Comparison of ENCODE assay signal across 8 cellular contexts in the genomic region with DNA sequence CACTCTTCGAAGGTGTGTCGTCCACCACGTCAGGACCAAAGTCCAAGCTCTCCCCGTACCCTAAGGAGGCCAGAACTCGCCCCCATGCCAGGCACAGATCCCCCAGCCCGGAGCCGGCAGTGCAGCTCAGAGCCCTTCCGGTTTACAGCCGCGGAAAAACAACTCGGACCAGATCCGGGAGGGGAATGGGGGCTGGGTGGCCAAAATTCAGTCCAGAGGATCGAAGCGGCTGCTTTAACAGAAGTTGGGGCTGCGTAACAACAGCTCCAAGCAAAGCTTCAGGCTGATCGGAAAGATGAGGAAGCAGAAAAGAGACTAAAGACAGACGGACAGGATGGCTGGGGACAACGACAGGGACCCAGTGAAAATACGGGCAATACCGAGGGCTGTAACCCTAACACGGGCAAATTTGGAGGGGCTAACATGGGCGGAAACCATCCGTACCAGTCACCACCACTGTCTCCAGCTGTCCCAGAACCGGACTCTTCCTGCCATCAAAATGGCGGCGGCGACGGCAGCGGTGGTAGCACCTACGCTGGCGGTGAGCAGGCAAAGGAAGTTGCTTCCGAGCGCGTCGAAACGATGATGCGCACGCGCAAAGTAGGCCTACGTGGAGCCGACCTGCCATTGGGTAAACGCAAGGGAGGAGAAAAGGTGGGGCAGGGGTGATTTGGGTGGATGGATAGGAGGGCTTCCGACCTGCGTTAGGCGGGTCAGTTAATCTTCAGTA. TPM values are rescaled to one million over a fixed set of nuclear protein-coding genes. Genes with fewer than 3 reads are reported as not detected.
DNase-seq lines count a peak whose midpoint lies in the region; ATAC-seq and TF ChIP-seq lines count a peak whose summit lies in the region.

A gene (minus strand): TSS at position 556 of the 730 bp plus-strand sequence. CDS start 678 bp downstream, outside the sequence.

- intact Hi-C loops in cardiac septum (cut with DNase I): loop anchor here (2.0 to 10.0 kb wide), 2 partner anchors 899 to 943 kb away; a partner anchor contains a TSS

- no peaks in the 10 kb centered on the region for H3K9me3 ChIP-seq in adipocyte (ENCODE audit: control insufficient read depth, low read length)

- H3K4me1 ChIP-seq in adipocyte (ENCODE audit: control insufficient read depth, insufficient read depth, low read length): peaks cover 21% of the 10 kb centered on the region

- peak within 1 kb of the TSS; percentile 97 for H3K4me3 Mint-ChIP-seq in type B pancreatic cell

- H3K27me3 Mint-ChIP-seq in type B pancreatic cell: no peaks in the 10 kb centered on the region

- peak; percentile 96 for DNase-seq in NCI-H1436 (lab: John Stamatoyannopoulos, UW)
- peak; percentile 88 for DNase-seq in T follicular helper cell (ENCODE audit: low read depth)
- DNase-seq in adipocyte (ENCODE audit: low read depth): peak; percentile 98
- peak; percentile 97 for DNase-seq in cardiac septum (ENCODE audit: low spot score)
- peak; percentile 93 for DNase-seq in pons (ENCODE audit: low spot score)
- DNase-seq in type B pancreatic cell (ENCODE audit: extremely low spot score, unreplicated experiment): peak; percentile 93

- H3K36me3 Mint-ChIP-seq in type B pancreatic cell: peaks cover 22% of the 10 kb centered on the region

- no peaks in the 10 kb centered on the region for H3K27me3 ChIP-seq in adipocyte (replicated peaks; ENCODE audit: control insufficient read depth, insufficient read depth, low read length)

- ATAC-seq in HG02798 (IDR thresholded peaks at IDR 0.05; ENCODE audit: poor library complexity, unreplicated experiment): peak; percentile 99

- H3K4me1 Mint-ChIP-seq in type B pancreatic cell (ENCODE audit: unreplicated experiment): peaks cover 21% of the 10 kb centered on the region

- H3K4me3 ChIP-seq in GM12875 (ENCODE audit: low read depth, low read length) (peak within 1 kb of the TSS; percentile 86), adipocyte (ENCODE audit: low read length) (peak within 1 kb of the TSS; percentile 94)

- H3K27ac Mint-ChIP-seq in type B pancreatic cell: peak within 1 kb of the TSS; percentile 98

- peaks cover 23% of the 10 kb centered on the region for H3K36me3 ChIP-seq in adipocyte (ENCODE audit: control insufficient read depth, insufficient read depth, low read length, severe bottlenecking)

- H3K9ac ChIP-seq in adipocyte (ENCODE audit: low read length): peak within 1 kb of the TSS; percentile 97

- TF ChIP-seq CTCF in GM12875 (IDR thresholded peaks at IDR 0.05; ENCODE audit: borderline replicate concordance, insufficient read depth, low read depth, low read length) (no peak), type B pancreatic cell (conservative IDR thresholded peaks at IDR 0.05) (no peak)

- H3K9me3 Mint-ChIP-seq in type B pancreatic cell: no peaks in the 10 kb centered on the region

RNA-seq across cellular contexts. Expression of the gene that starts here (rescaled TPM):
- total RNA-seq in cardiac septum (117 TPM), type B pancreatic cell (ENCODE audit: low replicate concordance) (87.3 and 98.0 TPM in 2 replicates)

Comparison
In these comparisons a context has a peak if more than half of its experiments do, and no peak if none do; other contexts are left out.
1. Peak in every context shown above with its lines: DNase-seq, ATAC-seq and H3K4me3 ChIP-seq.